Comparison of ENCODE assay signal across 39 cellular contexts in genomic region chr11:12617632-12618031, GRCh38. TPM values are rescaled to one million over a fixed set of nuclear protein-coding genes. Genes with fewer than 3 reads are reported as not detected.
"Had no signal": no experiment of that assay in that cellular context is flagged by ENCODE, and none has a peak within 500 bp of the region (broad histone marks: within the 10 kb centered on the region; RNA-seq: fewer than 3 reads in every experiment).

No MANE protein-coding gene starts in this region.

- H3K4me1 Mint-ChIP-seq: activated naive CD4-positive, alpha-beta T cell treated with anti-CD3 and anti-CD28 coated beads, Interleukin-2, amount 10 ng/mL, durations not matched to agents 7 days and 5 days; activated naive CD4-positive, alpha-beta T cell treated with anti-CD3 and anti-CD28 coated beads, Interleukin-2, amount 50 U/mL, for 24 hours; activated naive CD8-positive, alpha-beta T cell treated with anti-CD3 and anti-CD28 coated beads for 36 hours; activated naive CD8-positive, alpha-beta T cell treated with anti-CD3 and anti-CD28 coated beads, Interleukin-2, amount 50 U/mL, for 24 hours; activated T-helper 17 cell treated with anti-CD3 and anti-CD28 coated beads, Interleukin-2, amount 50 U/mL, for 72 hours; brain; central memory CD8-positive, alpha-beta T cell had no signal

- H3K9me3 Mint-ChIP-seq: activated T-helper 2 cell treated with anti-CD3 and anti-CD28 coated beads, Interferon-gamma antibody, Interleukin-2, Interleukin-4, amounts not matched to agents 10 μg/mL and 5 μg/mL and 100 μg/mL, durations not matched to agents 14 hours and 24 hours and 36 hours had no signal

- FAIRE-seq: astrocyte, bronchial epithelial cell, colon had no signal

- H3K4me3 Mint-ChIP-seq: activated naive CD4-positive, alpha-beta T cell treated with anti-CD3 and anti-CD28 coated beads for 36 hours; activated naive CD4-positive, alpha-beta T cell treated with anti-CD3 and anti-CD28 coated beads, Interleukin-2, amount 10 ng/mL, durations not matched to agents 7 days and 5 days; activated naive CD4-positive, alpha-beta T cell treated with anti-CD3 and anti-CD28 coated beads, Interleukin-2, amount 50 U/mL, for 24 hours; activated naive CD8-positive, alpha-beta T cell; activated naive CD8-positive, alpha-beta T cell treated with anti-CD3 and anti-CD28 coated beads for 36 hours; activated naive CD8-positive, alpha-beta T cell treated with anti-CD3 and anti-CD28 coated beads, Interleukin-2, amount 10 ng/mL, durations not matched to agents 7 days and 5 days; activated naive CD8-positive, alpha-beta T cell treated with anti-CD3 and anti-CD28 coated beads, Interleukin-2, amount 50 U/mL, for 24 hours; activated T-cell treated with anti-CD3 and anti-CD28 coated beads, Interleukin-2, amount 50 U/mL, for 24 hours; activated T-cell treated with anti-CD3 and anti-CD28 coated beads, Interleukin-2, amount 50 U/mL, for 4 hours; activated T-cell treated with anti-CD3 and anti-CD28 coated beads, Interleukin-2, amount 50 U/mL, for 72 hours; activated T-helper 1 cell treated with anti-CD3 and anti-CD28 coated beads, Interleukin-12 subunit alpha, Interleukin-12 subunit beta, Interleukin-2, Interleukin-4 antibody, amounts not matched to agents 30 ng/mL and 10 ng/mL and 1 ng/mL, durations not matched to agents 14 hours and 24 hours and 36 hours; activated T-helper 17 cell treated with anti-CD3 and anti-CD28 coated beads, Interleukin-2, amount 50 U/mL, for 72 hours; brain; central memory CD8-positive, alpha-beta T cell had no signal

- H3K4me3 ChIP-seq: adrenal gland, ascending aorta, body of pancreas, breast epithelium, cardiac muscle cell had no signal

- H3K4me1 ChIP-seq: adrenal gland, ascending aorta, body of pancreas, breast epithelium had no signal

- H3K36me3 ChIP-seq: adrenal gland, ascending aorta, brain microvascular endothelial cell, breast epithelium, cardiac muscle cell had no signal

- H3K9me3 ChIP-seq: adrenal gland, body of pancreas, breast epithelium had no signal

- ATAC-seq: activated naive CD4-positive, alpha-beta T cell treated with anti-CD3 and anti-CD28 coated beads, Interleukin-2, amount 50 U/mL, for 72 hours; activated naive CD8-positive, alpha-beta T cell treated with anti-CD3 and anti-CD28 coated beads, Interleukin-2, amount 50 U/mL, for 24 hours; activated T-cell treated with anti-CD3 and anti-CD28 coated beads, Interleukin-2, amount 50 U/mL, for 4 hours; activated T-cell treated with anti-CD3 and anti-CD28 coated beads, Interleukin-2, amount 50 U/mL, for 72 hours; activated T-helper 17 cell treated with anti-CD3 and anti-CD28 coated beads, Interleukin-2, amount 50 U/mL, for 72 hours; body of pancreas had no signal

- DNase-seq: activated effector memory CD4-positive, alpha-beta T cell treated with Interleukin-2 at 50 U/mL for 16 hours; activated gamma-delta T cell; activated gamma-delta T cell treated with Interleukin-2 at 50 U/mL for 16 hours; activated naive CD4-positive, alpha-beta T cell; activated naive CD4-positive, alpha-beta T cell treated with anti-CD3 and anti-CD28 coated beads for 36 hours; activated naive CD4-positive, alpha-beta T cell treated with anti-CD3 and anti-CD28 coated beads, Interleukin-2, amount 10 ng/mL, durations not matched to agents 7 days and 5 days; activated naive CD4-positive, alpha-beta T cell treated with anti-CD3 and anti-CD28 coated beads, Interleukin-2, amount 50 U/mL, for 16 hours; activated naive CD4-positive, alpha-beta T cell treated with Interleukin-2 at 50 U/mL for 16 hours; activated naive CD8-positive, alpha-beta T cell treated with anti-CD3 and anti-CD28 coated beads for 36 hours; activated naive CD8-positive, alpha-beta T cell treated with anti-CD3 and anti-CD28 coated beads, Interleukin-2, amount 10 ng/mL, durations not matched to agents 7 days and 5 days; activated naive CD8-positive, alpha-beta T cell treated with anti-CD3 and anti-CD28 coated beads, Interleukin-2, amount 50 U/mL, for 24 hours; activated T-cell treated with anti-CD3 and anti-CD28 coated beads, Interleukin-2, amount 50 U/mL, for 24 hours; activated T-cell treated with anti-CD3 and anti-CD28 coated beads, Interleukin-2, amount 50 U/mL, for 4 hours; activated T-cell treated with anti-CD3 and anti-CD28 coated beads, Interleukin-2, amount 50 U/mL, for 48 hours; activated T-cell treated with anti-CD3 and anti-CD28 coated beads, Interleukin-2, amount 50 U/mL, for 72 hours; adrenal gland; amniotic stem cell; amygdala; anterior cingulate cortex; aorta; body of pancreas; brain microvascular endothelial cell; caudate nucleus; central memory CD4-positive, alpha-beta T cell; cerebellar nuclear complex had no signal

- H3K27me3 ChIP-seq: adrenal gland, ascending aorta, body of pancreas, brain microvascular endothelial cell, breast epithelium, cardiac muscle cell had no signal

- H3K27ac Mint-ChIP-seq: activated naive CD4-positive, alpha-beta T cell treated with anti-CD3 and anti-CD28 coated beads for 36 hours; activated naive CD4-positive, alpha-beta T cell treated with anti-CD3 and anti-CD28 coated beads, Interleukin-2, amount 10 ng/mL, durations not matched to agents 7 days and 5 days; activated naive CD4-positive, alpha-beta T cell treated with anti-CD3 and anti-CD28 coated beads, Interleukin-2, amount 50 U/mL, for 24 hours; activated naive CD4-positive, alpha-beta T cell treated with anti-CD3 and anti-CD28 coated beads, Interleukin-2, amount 50 U/mL, for 72 hours; activated naive CD8-positive, alpha-beta T cell; activated naive CD8-positive, alpha-beta T cell treated with anti-CD3 and anti-CD28 coated beads for 36 hours; activated naive CD8-positive, alpha-beta T cell treated with anti-CD3 and anti-CD28 coated beads, Interleukin-2, amount 10 ng/mL, durations not matched to agents 7 days and 5 days; activated naive CD8-positive, alpha-beta T cell treated with anti-CD3 and anti-CD28 coated beads, Interleukin-2, amount 50 U/mL, for 24 hours; activated T-cell treated with anti-CD3 and anti-CD28 coated beads, Interleukin-2, amount 50 U/mL, for 24 hours; activated T-cell treated with anti-CD3 and anti-CD28 coated beads, Interleukin-2, amount 50 U/mL, for 72 hours; activated T-helper 1 cell treated with anti-CD3 and anti-CD28 coated beads, Interleukin-12 subunit alpha, Interleukin-12 subunit beta, Interleukin-2, Interleukin-4 antibody, amounts not matched to agents 30 ng/mL and 10 ng/mL and 1 ng/mL, durations not matched to agents 14 hours and 24 hours and 36 hours; activated T-helper 17 cell treated with anti-CD3 and anti-CD28 coated beads, Interleukin-2, amount 50 U/mL, for 72 hours; activated T-helper 2 cell treated with anti-CD3 and anti-CD28 coated beads, Interferon-gamma antibody, Interleukin-2, Interleukin-4, amounts not matched to agents 10 μg/mL and 5 μg/mL and 100 μg/mL, durations not matched to agents 14 hours and 24 hours and 36 hours; brain had no signal

- H3K27ac ChIP-seq: adrenal gland, ascending aorta, body of pancreas, brain microvascular endothelial cell, breast epithelium, cardiac muscle cell had no signal

- H3K36me3 Mint-ChIP-seq: activated naive CD4-positive, alpha-beta T cell treated with anti-CD3 and anti-CD28 coated beads, Interleukin-2, amount 10 ng/mL, durations not matched to agents 7 days and 5 days; brain had no signal

RNA-seq across cellular contexts. Expression of gene TEAD1, which starts 56.6 kb away (rescaled TPM):
- total RNA-seq: activated naive CD8-positive, alpha-beta T cell treated with anti-CD3 and anti-CD28 coated beads, Interleukin-2, amount 10 ng/mL, durations not matched to agents 7 days and 5 days had no signal
